In genomic region chr2:174342600-174343342, GRCh38 we compare ENCODE assay signal across 1 cellular context.
TF ChIP-seq lines count a peak whose summit lies in the region.

No MANE protein-coding gene starts in this region.

TF ChIP-seq in endothelial cell of umbilical vein, 7 proteins besides CTCF, POLR2A, EP300 and RAD21 (continued from another document):
- TF ChIP-seq EZH2 (IDR thresholded peaks at IDR 0.05; ENCODE audit: borderline replicate concordance, low read depth, low read length, severe bottlenecking) (no peak), MYC (IDR thresholded peaks at IDR 0.05; ENCODE audit: low read depth, low read length) (no peak), GATA2 (IDR thresholded peaks at IDR 0.05; ENCODE audit: insufficient read depth, insufficient read length, low read depth, low read length) (no peak), POLR2AphosphoS5 (IDR thresholded peaks at IDR 0.05; ENCODE audit: insufficient read depth, low read depth, low read length) (no peak)
